21 cellular contexts compared by ENCODE assay signal in the genomic region with DNA sequence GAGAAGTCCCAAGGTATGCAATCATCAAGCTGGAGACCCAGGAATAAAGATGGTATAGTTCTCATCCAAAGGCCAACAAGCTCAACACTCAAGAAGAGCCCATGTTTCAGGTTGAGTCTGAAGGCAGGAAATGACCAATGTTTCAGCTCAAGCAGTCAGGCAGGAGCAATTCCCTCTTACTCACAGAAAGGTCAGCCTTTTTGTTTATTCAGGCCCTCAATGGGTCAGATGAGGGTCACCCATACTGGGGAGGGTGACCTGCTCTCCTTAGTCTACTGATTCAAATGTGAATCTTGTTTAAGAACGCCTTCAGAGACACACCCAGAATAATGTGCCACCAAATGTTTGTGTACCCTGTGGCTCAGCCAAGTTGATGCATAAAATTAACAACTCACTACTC.
DNase-seq lines count a peak whose midpoint lies in the region; ATAC-seq and TF ChIP-seq lines count a peak whose summit lies in the region.
"Had no signal": no experiment of that assay in that cellular context is flagged by ENCODE, and none has a peak within 500 bp of the region (broad histone marks: within the 10 kb centered on the region; RNA-seq: fewer than 3 reads in every experiment).

No MANE protein-coding gene starts in this region.

- no peaks in the 10 kb centered on the region for H3K79me2 ChIP-seq in neural progenitor cell (ENCODE audit: low read depth)

- no peak overlapping the region for H3K4me3 ChIP-seq in astrocyte of the spinal cord (ENCODE audit: low read depth, low read length)
- no peak overlapping the region for H3K4me3 ChIP-seq in neural progenitor cell
- H3K4me3 ChIP-seq: cardiac muscle cell, lung, stomach had no signal

- H3K27me3 Mint-ChIP-seq in activated CD4-positive, alpha-beta T cell treated with anti-CD3 and anti-CD28 coated beads for 36 hours: no peaks in the 10 kb centered on the region
- no peaks in the 10 kb centered on the region for H3K27me3 Mint-ChIP-seq in stimulated activated memory B cell treated with anti-CD40 and anti-IgM and Interleukin-4, amounts not matched to agents 10 μg/mL and 1 μg/mL and 100 μg/mL, for 72 hours
- no peaks in the 10 kb centered on the region for H3K27me3 Mint-ChIP-seq in neural progenitor cell (ENCODE audit: insufficient read depth, low read depth)

- H3K4me2 ChIP-seq in neural progenitor cell: no peak overlapping the region

- no peaks in the 10 kb centered on the region for H3K27me3 ChIP-seq in neural progenitor cell
- H3K27me3 ChIP-seq: cardiac muscle cell, stomach had no signal

- H3K4me3 Mint-ChIP-seq in activated CD4-positive, alpha-beta T cell treated with anti-CD3 and anti-CD28 coated beads for 36 hours: no peak overlapping the region
- H3K4me3 Mint-ChIP-seq in stimulated activated memory B cell treated with anti-CD40 and anti-IgM and Interleukin-4, amounts not matched to agents 10 μg/mL and 1 μg/mL and 100 μg/mL, for 72 hours: no peak overlapping the region
- no peak overlapping the region for H3K4me3 Mint-ChIP-seq in neural progenitor cell
- H3K4me3 Mint-ChIP-seq: activated B cell treated with CpG ODN at 0.5 μM for 24 hours; activated CD8-positive, alpha-beta T cell treated with anti-CD3 and anti-CD28 coated beads for 36 hours had no signal

- POLR2A ChIA-PET in activated CD4-positive, alpha-beta T cell treated with anti-CD3 and anti-CD28 coated beads for 36 hours (lab: Charles Lee): no interaction called here

- no peaks in the 10 kb centered on the region for H3K4me1 ChIP-seq in neural progenitor cell
- H3K4me1 ChIP-seq: Caco-2, stomach had no signal

- no peak overlapping the region for H3K27ac Mint-ChIP-seq in activated CD4-positive, alpha-beta T cell treated with anti-CD3 and anti-CD28 coated beads for 36 hours
- H3K27ac Mint-ChIP-seq in stimulated activated memory B cell treated with anti-CD40 and anti-IgM and Interleukin-4, amounts not matched to agents 10 μg/mL and 1 μg/mL and 100 μg/mL, for 72 hours: no peak overlapping the region
- no peak overlapping the region for H3K27ac Mint-ChIP-seq in neural progenitor cell
- H3K27ac Mint-ChIP-seq: activated B cell treated with CpG ODN at 0.5 μM for 24 hours; activated CD8-positive, alpha-beta T cell treated with anti-CD3 and anti-CD28 coated beads for 36 hours had no signal

- no peaks in the 10 kb centered on the region for H3K36me3 ChIP-seq in neural progenitor cell
- H3K36me3 ChIP-seq: cardiac muscle cell, stomach had no signal

- H3K36me3 Mint-ChIP-seq in activated CD4-positive, alpha-beta T cell treated with anti-CD3 and anti-CD28 coated beads for 36 hours (ENCODE audit: low read depth): no peaks in the 10 kb centered on the region
- H3K36me3 Mint-ChIP-seq in stimulated activated memory B cell treated with anti-CD40 and anti-IgM and Interleukin-4, amounts not matched to agents 10 μg/mL and 1 μg/mL and 100 μg/mL, for 72 hours: no peaks in the 10 kb centered on the region
- H3K36me3 Mint-ChIP-seq in neural progenitor cell: no peaks in the 10 kb centered on the region

- TF ChIP-seq CTCF in astrocyte of the spinal cord (IDR thresholded peaks at IDR 0.05; ENCODE audit: low read depth, low read length) (no peak), neural progenitor cell (IDR thresholded peaks at IDR 0.05) (no peak)

- intact Hi-C loops in activated CD4-positive, alpha-beta T cell treated with anti-CD3 and anti-CD28 coated beads for 36 hours (cut with DNase I, micrococcal nuclease): no loop called here

- H3K27ac ChIP-seq in neural progenitor cell: no peak overlapping the region
- H3K27ac ChIP-seq: 22Rv1, cardiac muscle cell, stomach had no signal

- no peaks in the 10 kb centered on the region for H3K9me3 Mint-ChIP-seq in activated CD4-positive, alpha-beta T cell treated with anti-CD3 and anti-CD28 coated beads for 36 hours (ENCODE audit: low read depth)
- no peaks in the 10 kb centered on the region for H3K9me3 Mint-ChIP-seq in stimulated activated memory B cell treated with anti-CD40 and anti-IgM and Interleukin-4, amounts not matched to agents 10 μg/mL and 1 μg/mL and 100 μg/mL, for 72 hours
- H3K9me3 Mint-ChIP-seq in neural progenitor cell: peaks cover 2% of the 10 kb centered on the region
- H3K9me3 Mint-ChIP-seq: activated B cell treated with CpG ODN at 0.5 μM for 24 hours; activated CD8-positive, alpha-beta T cell treated with anti-CD3 and anti-CD28 coated beads for 36 hours had no signal

- H3K4me1 Mint-ChIP-seq in activated CD4-positive, alpha-beta T cell treated with anti-CD3 and anti-CD28 coated beads for 36 hours: no peaks in the 10 kb centered on the region
- no peaks in the 10 kb centered on the region for H3K4me1 Mint-ChIP-seq in stimulated activated memory B cell treated with anti-CD40 and anti-IgM and Interleukin-4, amounts not matched to agents 10 μg/mL and 1 μg/mL and 100 μg/mL, for 72 hours
- H3K4me1 Mint-ChIP-seq in neural progenitor cell: peaks cover 5% of the 10 kb centered on the region
- H3K4me1 Mint-ChIP-seq: activated B cell treated with CpG ODN at 0.5 μM for 24 hours had no signal

- CTCF ChIA-PET in activated CD4-positive, alpha-beta T cell treated with anti-CD3 and anti-CD28 coated beads for 36 hours (lab: Charles Lee): interaction anchor here (0.8 kb wide), 1 partner anchor 25 kb away, joined by 3 read pairs; no protein-coding TSS in a partner anchor

- no peak overlapping the region for H3K9ac ChIP-seq in neural progenitor cell

- no peaks in the 10 kb centered on the region for H4K20me1 ChIP-seq in neural progenitor cell (ENCODE audit: low read depth)

- in situ Hi-C loops in astrocyte of the spinal cord (cut with HindIII; ENCODE audit: low sequenced_read_pairs): no loop called here

- H2AFZ ChIP-seq in neural progenitor cell (replicated peaks): no peak overlapping the region

- ATAC-seq in activated CD4-positive, alpha-beta T cell treated with anti-CD3 and anti-CD28 coated beads for 36 hours: peak; percentile 30
- ATAC-seq in stimulated activated memory B cell treated with anti-CD40 and anti-IgM and Interleukin-4, amounts not matched to agents 10 μg/mL and 1 μg/mL and 100 μg/mL, for 72 hours: no peak
- ATAC-seq: activated CD8-positive, alpha-beta T cell treated with anti-CD3 and anti-CD28 coated beads for 36 hours had no signal

- no peak for DNase-seq in activated CD4-positive, alpha-beta T cell treated with anti-CD3 and anti-CD28 coated beads for 36 hours
- no peak for DNase-seq in activated CD4-positive, alpha-beta T cell treated with anti-CD3 and anti-CD28 coated beads for 48 hours
- DNase-seq in astrocyte of the spinal cord (ENCODE audit: low read depth, low spot score) (peak; percentile 57), hepatic stellate cell (ENCODE audit: low spot score) (peak; percentile 15), stromal cell of bone marrow (ENCODE audit: low read depth) (peak; percentile 21), C1 segment of cervical spinal cord (lab: John Stamatoyannopoulos, UW) (no peak), neural progenitor cell (ENCODE audit: low spot score) (no peak)
- DNase-seq: activated B cell treated with CpG ODN at 0.5 μM for 24 hours; activated CD8-positive, alpha-beta T cell treated with anti-CD3 and anti-CD28 coated beads for 36 hours; activated naive CD4-positive, alpha-beta T cell treated with Interleukin-2 at 50 U/mL for 16 hours; AML-193; Caco-2; foreskin melanocyte; NCI-H1436 treated with DMSO at 0.1 percent for 48 hours; NCI-H526; stomach; trophoblast cell had no signal

- no peaks in the 10 kb centered on the region for H3K9me3 ChIP-seq in neural progenitor cell (ENCODE audit: low read depth)
- H3K9me3 ChIP-seq: Caco-2, stomach had no signal

- H3F3A ChIP-seq in neural progenitor cell (ENCODE audit: low read depth): no peaks in the 10 kb centered on the region

Comparison
In these comparisons a context has a peak if more than half of its experiments do, and no peak if none do; other contexts are left out.
1. DNase-seq: peak in astrocyte of the spinal cord (single experiment), hepatic stellate cell (single experiment) and stromal cell of bone marrow (single experiment); none in activated CD4-positive, alpha-beta T cell treated with anti-CD3 and anti-CD28 coated beads for 36 hours (single experiment), activated CD4-positive, alpha-beta T cell treated with anti-CD3 and anti-CD28 coated beads for 48 hours (single experiment), C1 segment of cervical spinal cord (0 of 14) and neural progenitor cell (single experiment).